In the genomic region with DNA sequence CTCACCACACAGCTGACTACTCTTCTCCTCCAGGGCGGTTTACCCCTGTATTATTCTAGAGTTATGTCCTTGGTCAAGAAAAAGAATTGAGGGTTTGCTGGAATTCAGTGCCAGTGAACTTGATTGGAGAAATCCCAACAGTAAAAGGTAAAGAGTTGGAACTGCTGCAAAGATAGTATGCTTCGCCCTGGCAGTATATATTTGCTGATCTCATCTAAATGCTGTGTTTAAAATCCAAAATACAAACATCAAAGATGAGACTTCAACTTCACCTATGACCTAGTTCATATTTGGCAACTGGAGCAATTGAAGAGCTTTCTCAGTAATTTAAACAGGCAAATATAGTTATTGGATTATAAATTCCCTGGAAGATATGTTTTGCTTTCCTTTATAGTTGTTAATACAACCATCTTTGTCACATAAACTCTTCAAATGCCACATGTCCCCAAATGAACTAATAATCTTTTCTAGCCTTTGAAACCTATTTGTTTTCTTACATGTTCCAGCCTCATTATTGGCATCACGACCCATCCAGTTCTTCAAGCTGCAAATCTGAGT, we compare ENCODE assay signal across 29 cellular contexts. TPM values are rescaled to one million over a fixed set of nuclear protein-coding genes. Genes with fewer than 3 reads are reported as not detected.
"Had no signal": no experiment of that assay in that cellular context is flagged by ENCODE, and none has a peak within 500 bp of the region (broad histone marks: within the 10 kb centered on the region; RNA-seq: fewer than 3 reads in every experiment).

No MANE protein-coding gene starts in this region.

- H3K27ac Mint-ChIP-seq: activated CD4-positive, alpha-beta T cell treated with anti-CD3 and anti-CD28 coated beads for 36 hours; activated CD4-positive, alpha-beta T cell treated with anti-CD3 and anti-CD28 coated beads, Interleukin-2, amount 10 ng/mL, durations not matched to agents 7 days and 5 days; activated CD8-positive, alpha-beta T cell treated with anti-CD3 and anti-CD28 coated beads, Interleukin-2, amount 10 ng/mL, durations not matched to agents 7 days and 5 days; activated naive CD4-positive, alpha-beta T cell treated with anti-CD3 and anti-CD28 coated beads for 36 hours; activated naive CD4-positive, alpha-beta T cell treated with anti-CD3 and anti-CD28 coated beads, Interleukin-2, amount 50 U/mL, for 72 hours; activated T-cell treated with anti-CD3 and anti-CD28 coated beads, Interleukin-2, amount 50 U/mL, for 24 hours; activated T-helper 2 cell treated with anti-CD3 and anti-CD28 coated beads, Interferon-gamma antibody, Interleukin-2, Interleukin-4, amounts not matched to agents 10 μg/mL and 5 μg/mL and 100 μg/mL, durations not matched to agents 14 hours and 24 hours and 36 hours; T-helper 1 cell treated with Interleukin-12 subunit alpha and Interleukin-12 subunit beta and Interleukin-4 antibody, amounts not matched to agents 30 μg/mL and 1 μg/mL, for 36 hours; T-helper 2 cell treated with Interferon-gamma antibody and Interleukin-4, amounts not matched to agents 5 μg/mL and 100 μg/mL, for 36 hours; WTC11 had no signal

- H3K36me3 Mint-ChIP-seq: activated naive CD4-positive, alpha-beta T cell treated with anti-CD3 and anti-CD28 coated beads, Interleukin-2, amount 50 U/mL, for 72 hours; WTC11 had no signal

- H3K4me3 ChIP-seq: adrenal gland, body of pancreas, breast epithelium, SJSA1 had no signal

- H3K9me3 Mint-ChIP-seq: activated CD4-positive, alpha-beta T cell treated with anti-CD3 and anti-CD28 coated beads, Interleukin-2, amount 10 ng/mL, durations not matched to agents 7 days and 5 days; activated naive CD4-positive, alpha-beta T cell treated with anti-CD3 and anti-CD28 coated beads for 36 hours; activated naive CD4-positive, alpha-beta T cell treated with anti-CD3 and anti-CD28 coated beads, Interleukin-2, amount 50 U/mL, for 72 hours; activated T-cell treated with anti-CD3 and anti-CD28 coated beads, Interleukin-2, amount 50 U/mL, for 24 hours; activated T-helper 2 cell treated with anti-CD3 and anti-CD28 coated beads, Interferon-gamma antibody, Interleukin-2, Interleukin-4, amounts not matched to agents 10 μg/mL and 5 μg/mL and 100 μg/mL, durations not matched to agents 14 hours and 24 hours and 36 hours; T-helper 1 cell treated with Interleukin-12 subunit alpha and Interleukin-12 subunit beta and Interleukin-4 antibody, amounts not matched to agents 30 μg/mL and 1 μg/mL, for 36 hours; T-helper 2 cell treated with Interferon-gamma antibody and Interleukin-4, amounts not matched to agents 5 μg/mL and 100 μg/mL, for 36 hours; WTC11 had no signal

- ATAC-seq: activated CD4-positive, alpha-beta T cell treated with anti-CD3 and anti-CD28 coated beads for 36 hours; activated CD4-positive, CD25-positive, alpha-beta regulatory T cell treated with anti-CD3 and anti-CD28 coated beads, Interleukin-2, amount 50 U/mL, for 24 hours; activated CD8-positive, alpha-beta T cell treated with anti-CD3 and anti-CD28 coated beads, Interleukin-2, amount 10 ng/mL, durations not matched to agents 7 days and 5 days; activated naive CD4-positive, alpha-beta T cell treated with anti-CD3 and anti-CD28 coated beads, Interleukin-2, amount 50 U/mL, for 72 hours; body of pancreas; Panc1; WTC11 had no signal

- DNase-seq: activated CD4-positive, alpha-beta T cell treated with anti-CD3 and anti-CD28 coated beads for 36 hours; activated CD4-positive, alpha-beta T cell treated with anti-CD3 and anti-CD28 coated beads, Interleukin-2, amount 10 ng/mL, durations not matched to agents 7 days and 5 days; activated CD4-positive, alpha-beta T cell treated with anti-CD3 and anti-CD28 coated beads, Interleukin-2, amount 50 U/mL, for 48 hours; activated CD8-positive, alpha-beta T cell treated with anti-CD3 and anti-CD28 coated beads, Interleukin-2, amount 10 ng/mL, durations not matched to agents 7 days and 5 days; activated gamma-delta T cell treated with Interleukin-2 at 50 U/mL for 16 hours; activated naive CD4-positive, alpha-beta T cell treated with anti-CD3 and anti-CD28 coated beads for 36 hours; activated T-cell treated with anti-CD3 and anti-CD28 coated beads, Interleukin-2, amount 50 U/mL, for 24 hours; body of pancreas; NCI-H1105 treated with DMSO at 0.1 percent for 48 hours; NCI-H1436; NCI-H1694 treated with DMSO at 0.1 percent for 48 hours; NCI-H2029; NCI-H345; NCI-H510A treated with DMSO at 0.1 percent for 48 hours; NCI-H526 treated with DMSO at 0.1 percent for 48 hours; SHP77 treated with DMSO at 0.1 percent for 48 hours; SK-N-SH had no signal

- H3K36me3 ChIP-seq: adrenal gland, breast epithelium, SJSA1 had no signal

- H3K27me3 ChIP-seq: adrenal gland, body of pancreas, breast epithelium, SJSA1 had no signal

- H3K4me3 Mint-ChIP-seq: activated CD4-positive, alpha-beta T cell treated with anti-CD3 and anti-CD28 coated beads for 36 hours; activated CD4-positive, alpha-beta T cell treated with anti-CD3 and anti-CD28 coated beads, Interleukin-2, amount 10 ng/mL, durations not matched to agents 7 days and 5 days; activated CD8-positive, alpha-beta T cell treated with anti-CD3 and anti-CD28 coated beads, Interleukin-2, amount 10 ng/mL, durations not matched to agents 7 days and 5 days; activated naive CD4-positive, alpha-beta T cell treated with anti-CD3 and anti-CD28 coated beads for 36 hours; activated T-cell treated with anti-CD3 and anti-CD28 coated beads, Interleukin-2, amount 50 U/mL, for 24 hours; T-helper 1 cell treated with Interleukin-12 subunit alpha and Interleukin-12 subunit beta and Interleukin-4 antibody, amounts not matched to agents 30 μg/mL and 1 μg/mL, for 36 hours; T-helper 2 cell treated with Interferon-gamma antibody and Interleukin-4, amounts not matched to agents 5 μg/mL and 100 μg/mL, for 36 hours; WTC11 had no signal

- H3K4me1 Mint-ChIP-seq: activated CD4-positive, alpha-beta T cell treated with anti-CD3 and anti-CD28 coated beads for 36 hours; activated CD4-positive, alpha-beta T cell treated with anti-CD3 and anti-CD28 coated beads, Interleukin-2, amount 10 ng/mL, durations not matched to agents 7 days and 5 days had no signal

- H3K4me1 ChIP-seq: body of pancreas, breast epithelium, SJSA1 had no signal

- H3K9me3 ChIP-seq: adrenal gland, body of pancreas, breast epithelium, SJSA1, SK-N-SH had no signal

RNA-seq across cellular contexts. Expression of a gene that starts 6.5 kb away (rescaled TPM):
- total RNA-seq: activated CD4-positive, alpha-beta T cell treated with anti-CD3 and anti-CD28 coated beads, Interleukin-2, amount 10 ng/mL, durations not matched to agents 7 days and 5 days; activated CD8-positive, alpha-beta T cell treated with anti-CD3 and anti-CD28 coated beads, Interleukin-2, amount 10 ng/mL, durations not matched to agents 7 days and 5 days; activated naive CD4-positive, alpha-beta T cell treated with anti-CD3 and anti-CD28 coated beads for 36 hours; activated naive CD4-positive, alpha-beta T cell treated with anti-CD3 and anti-CD28 coated beads, Interleukin-2, amount 50 U/mL, for 72 hours; activated T-helper 2 cell treated with anti-CD3 and anti-CD28 coated beads, Interferon-gamma antibody, Interleukin-2, Interleukin-4, amounts not matched to agents 10 μg/mL and 5 μg/mL and 100 μg/mL, durations not matched to agents 14 hours and 24 hours and 36 hours; MCF 10A; RPMI7951; SJSA1 had no signal
